ENCODE assay signal across 1 cellular context in genomic region chr9:121896545-121896943, GRCh38.
TF ChIP-seq lines count a peak whose summit lies in the region.

No MANE protein-coding gene starts in this region.

TF ChIP-seq in IMR-90, 13 proteins besides CTCF, POLR2A, EP300 and RAD21 (continued from another document):
- TF ChIP-seq ELK1 (IDR thresholded peaks at IDR 0.05; ENCODE audit: borderline replicate concordance, low read depth, low read length) (no peak), CEBPB (IDR thresholded peaks at IDR 0.05; ENCODE audit: low read depth, low read length) (no peak), MAFK (IDR thresholded peaks at IDR 0.05; ENCODE audit: low read depth, low read length) (no peak), NFE2L2 (IDR thresholded peaks at IDR 0.05; ENCODE audit: low read depth, low read length) (no peak)
